In genomic region chr13:32001392-32001768, GRCh38 we compare ENCODE assay signal across 8 cellular contexts. TPM values are rescaled to one million over a fixed set of nuclear protein-coding genes. Genes with fewer than 3 reads are reported as not detected.
DNase-seq lines count a peak whose midpoint lies in the region; ATAC-seq and TF ChIP-seq lines count a peak whose summit lies in the region.

No MANE protein-coding gene starts in this region.

- no peak for TF ChIP-seq POLR2A in Peyer's patch (IDR thresholded peaks at IDR 0.05)

- H3F3A ChIP-seq in DOHH2 (ENCODE audit: control insufficient read depth, insufficient read depth) = no peaks in the 10 kb centered on the region

- intact Hi-C loops in posterior cingulate gyrus (cut with DNase I) = no loop called here

- H3K36me3 ChIP-seq in DOHH2 (ENCODE audit: control insufficient read depth, low read length) = no peaks in the 10 kb centered on the region
- no peaks in the 10 kb centered on the region for H3K36me3 ChIP-seq in Peyer's patch

- H3K4me2 ChIP-seq in DOHH2 (ENCODE audit: low read length) = no peak overlapping the region

- DNase-seq in Peyer's patch (no peak), epithelial cell of proximal tubule (ENCODE audit: low read depth) (no peak), posterior cingulate gyrus (no peak)

- peak; percentile 87 for ATAC-seq in GM19035 (IDR thresholded peaks at IDR 0.05; ENCODE audit: unreplicated experiment)
- ATAC-seq in HG03159 (IDR thresholded peaks at IDR 0.05; ENCODE audit: unreplicated experiment) = peak; percentile 87
- no peak for ATAC-seq in HG02973 (IDR thresholded peaks at IDR 0.05; ENCODE audit: unreplicated experiment)

- H3K9me3 Mint-ChIP-seq in nephron = no peaks in the 10 kb centered on the region

- H3K4me1 ChIP-seq in DOHH2 (ENCODE audit: control insufficient read depth, low read length) = peaks cover 9% of the 10 kb centered on the region
- H3K4me1 ChIP-seq in Peyer's patch = no peaks in the 10 kb centered on the region

- H3K9me3 ChIP-seq in DOHH2 (ENCODE audit: control insufficient read depth, insufficient read depth, low read length) (no peaks in the 10 kb centered on the region), Peyer's patch (no peaks in the 10 kb centered on the region)

- H3K4me3 ChIP-seq in DOHH2 (ENCODE audit: low read length) (no peak overlapping the region), Peyer's patch (no peak overlapping the region), epithelial cell of proximal tubule (ENCODE audit: low read depth, low read length) (no peak overlapping the region)

- H3K4me1 Mint-ChIP-seq in nephron = no peaks in the 10 kb centered on the region

- H3K9me2 ChIP-seq in DOHH2 (replicated peaks; ENCODE audit: control insufficient read depth, low read length) = no peaks in the 10 kb centered on the region

- no peaks in the 10 kb centered on the region for H3K36me3 Mint-ChIP-seq in nephron (ENCODE audit: low read depth)

- no peaks in the 10 kb centered on the region for H3K79me2 ChIP-seq in DOHH2 (ENCODE audit: control insufficient read depth, low read length)

- no peak overlapping the region for H3K27ac ChIP-seq in DOHH2 (ENCODE audit: low read depth, low read length)
- no peak overlapping the region for H3K27ac ChIP-seq in Peyer's patch

- H3K4me3 Mint-ChIP-seq in nephron = no peak overlapping the region

- H3K27ac Mint-ChIP-seq in nephron = no peak overlapping the region

- H3K27me3 ChIP-seq in DOHH2 (ENCODE audit: control insufficient read depth, low read length) (no peaks in the 10 kb centered on the region), Peyer's patch (no peaks in the 10 kb centered on the region)

- H3K27me3 Mint-ChIP-seq in nephron (ENCODE audit: low read depth) = no peaks in the 10 kb centered on the region

- TF ChIP-seq CTCF in DOHH2 (IDR thresholded peaks at IDR 0.05; ENCODE audit: low read depth, low read length, poor library complexity, severe bottlenecking) (peak; percentile 73), Peyer's patch (IDR thresholded peaks at IDR 0.05) (peak in 5 of 6 experiments; percentile 22 to 74 (median 68)), epithelial cell of proximal tubule (conservative IDR thresholded peaks at IDR 0.05; ENCODE audit: low read depth, low read length) (peak; percentile 73), nephron (IDR thresholded peaks at IDR 0.05; ENCODE audit: unreplicated experiment in 3 of 3) (peak; percentile 17 to 48 (median 31))

- no peaks in the 10 kb centered on the region for H4K20me1 ChIP-seq in DOHH2 (ENCODE audit: control insufficient read depth, insufficient read depth, low read depth, low read length)

RNA-seq across cellular contexts. Expression of gene FRY, which starts 30.2 kb away (rescaled TPM):
- total RNA-seq in Peyer's patch = 100 to 1,000 TPM in 1 of 4 donors, 10 to 100 TPM in 2, 1 to 10 TPM in 1; 6.7 to 106 (median 14.1) TPM
- 0.14 and 0.52 TPM in 2 replicates for total RNA-seq in epithelial cell of proximal tubule
